17 cellular contexts compared by ENCODE assay signal in the genomic region with DNA sequence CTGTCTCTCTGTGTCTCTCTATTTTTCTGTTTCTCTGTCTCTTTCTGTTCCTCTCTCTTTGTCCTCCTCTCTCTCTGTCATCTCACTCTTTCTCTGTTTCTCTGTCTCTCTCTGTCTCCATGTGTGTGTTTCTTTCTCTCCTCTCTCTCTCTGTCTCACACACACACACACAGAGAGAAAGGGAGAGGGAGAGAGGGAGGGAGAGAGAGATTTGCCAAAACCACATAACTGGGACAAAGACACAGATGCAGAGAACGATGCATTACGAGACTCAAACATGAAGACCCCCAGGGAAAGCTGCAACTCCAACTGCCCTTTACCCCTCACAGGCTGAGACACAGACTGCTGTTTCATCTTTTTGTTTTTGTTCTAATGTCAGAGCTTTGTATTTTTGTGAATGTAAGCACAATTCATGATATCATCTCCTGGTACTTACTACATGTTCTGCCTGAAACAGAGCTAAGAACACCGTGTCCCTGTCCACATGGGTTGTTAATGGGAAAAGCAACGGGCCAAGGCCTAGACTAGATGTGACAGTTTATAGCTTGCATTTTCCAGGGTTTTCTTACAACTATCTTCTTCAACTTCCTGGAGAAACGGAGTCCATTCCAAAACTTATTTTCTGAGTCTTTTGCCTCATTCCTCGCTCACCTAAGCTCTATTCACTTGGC.
A peak's percentile ranks its signal among the peaks of the same experiment; 100 is the strongest.
DNase-seq lines count a peak whose midpoint lies in the region; ATAC-seq and TF ChIP-seq lines count a peak whose summit lies in the region.
"Had no signal": no experiment of that assay in that cellular context is flagged by ENCODE, and none has a peak within 500 bp of the region (broad histone marks: within the 10 kb centered on the region; RNA-seq: fewer than 3 reads in every experiment).

No MANE protein-coding gene starts in this region.

- H3K27me3 ChIP-seq in left ventricle myocardium inferior (ENCODE audit: low read depth): no peaks in the 10 kb centered on the region
- H3K27me3 ChIP-seq in psoas muscle (ENCODE audit: insufficient read depth in 3 of 3, low read length in 2 of 3): no peaks in the 10 kb centered on the region
- H3K27me3 ChIP-seq in transverse colon: no peaks in the 10 kb centered on the region
- H3K27me3 ChIP-seq: colonic mucosa, neutrophil had no signal

- peaks cover 14% of the 10 kb centered on the region for H3K4me1 ChIP-seq in left ventricle myocardium inferior
- H3K4me1 ChIP-seq in psoas muscle: no peaks in the 10 kb centered on the region
- peaks cover 0 to 11% (median 0%) of the 10 kb centered on the region in 4 donors for H3K4me1 ChIP-seq in transverse colon
- H3K4me1 ChIP-seq: colonic mucosa had no signal

- H3K4me3 Mint-ChIP-seq in brain: no peak overlapping the region
- H3K4me3 Mint-ChIP-seq: activated B cell treated with CpG ODN at 0.5 μM for 24 hours; activated T-helper 17 cell treated with anti-CD3 and anti-CD28 coated beads, Interleukin-2, amount 50 U/mL, for 72 hours; stimulated activated effector memory CD8-positive, alpha-beta T cell treated with anti-CD3 and anti-CD28 coated beads, Interleukin-12 subunit alpha, Interleukin-12 subunit beta, amount 100 ng/mL, for 72 hours had no signal

- peak; percentile 43 for TF ChIP-seq EP300 in transverse colon (IDR thresholded peaks at IDR 0.05; ENCODE audit: low read depth)

- ATAC-seq in psoas muscle: peak in 3 of 4 donors; percentile 62 to 88 (median 77)
- ATAC-seq in GM21619 (IDR thresholded peaks at IDR 0.05; ENCODE audit: unreplicated experiment): no peak
- ATAC-seq: activated T-helper 17 cell treated with anti-CD3 and anti-CD28 coated beads, Interleukin-2, amount 50 U/mL, for 72 hours; stimulated activated effector memory CD8-positive, alpha-beta T cell treated with anti-CD3 and anti-CD28 coated beads, Interleukin-12 subunit alpha, Interleukin-12 subunit beta, amount 100 ng/mL, for 72 hours had no signal

- no peak overlapping the region for H3K4me3 ChIP-seq in left ventricle myocardium inferior
- no peak overlapping the region for H3K4me3 ChIP-seq in psoas muscle
- no peak overlapping the region for H3K4me3 ChIP-seq in transverse colon
- H3K4me3 ChIP-seq: colonic mucosa had no signal

- H3K27me3 Mint-ChIP-seq in brain: peaks cover 2% of the 10 kb centered on the region

- H3K27ac ChIP-seq in left ventricle myocardium inferior (replicated peaks): peak overlapping the region; percentile 71
- H3K27ac ChIP-seq in psoas muscle: no peak overlapping the region
- peak overlapping the region in 3 of 4 donors; percentile 26 to 62 (median 49) for H3K27ac ChIP-seq in transverse colon
- H3K27ac ChIP-seq: colonic mucosa, KMS-11, neutrophil had no signal

- TF ChIP-seq POLR2A in transverse colon (IDR thresholded peaks at IDR 0.05): no peak

- no peaks in the 10 kb centered on the region for H3K36me3 Mint-ChIP-seq in brain
- H3K36me3 Mint-ChIP-seq: stimulated activated effector memory CD8-positive, alpha-beta T cell treated with anti-CD3 and anti-CD28 coated beads, Interleukin-12 subunit alpha, Interleukin-12 subunit beta, amount 100 ng/mL, for 72 hours had no signal

- peak overlapping the region in 3 of 5 experiments; percentile 25 to 39 (median 35) for H3K27ac Mint-ChIP-seq in brain
- H3K27ac Mint-ChIP-seq: activated B cell treated with CpG ODN at 0.5 μM for 24 hours; activated T-helper 17 cell treated with anti-CD3 and anti-CD28 coated beads, Interleukin-2, amount 50 U/mL, for 72 hours; stimulated activated effector memory CD8-positive, alpha-beta T cell treated with anti-CD3 and anti-CD28 coated beads, Interleukin-12 subunit alpha, Interleukin-12 subunit beta, amount 100 ng/mL, for 72 hours had no signal

- H3K36me3 ChIP-seq in left ventricle myocardium inferior (no peaks in the 10 kb centered on the region), psoas muscle (ENCODE audit: insufficient read depth in 1 of 2, low read depth in 1 of 2) (no peaks in the 10 kb centered on the region), transverse colon (no peaks in the 10 kb centered on the region)
- H3K36me3 ChIP-seq: colonic mucosa, neutrophil had no signal

- peaks cover 37% of the 10 kb centered on the region for H3K4me1 Mint-ChIP-seq in brain
- H3K4me1 Mint-ChIP-seq: activated T-helper 17 cell treated with anti-CD3 and anti-CD28 coated beads, Interleukin-2, amount 50 U/mL, for 72 hours had no signal

- peaks cover 0 to 6% (median 5%) of the 10 kb centered on the region in 5 experiments for H3K9me3 Mint-ChIP-seq in brain
- H3K9me3 Mint-ChIP-seq: activated B cell treated with CpG ODN at 0.5 μM for 24 hours; activated T-helper 17 cell treated with anti-CD3 and anti-CD28 coated beads, Interleukin-2, amount 50 U/mL, for 72 hours; stimulated activated effector memory CD8-positive, alpha-beta T cell treated with anti-CD3 and anti-CD28 coated beads, Interleukin-12 subunit alpha, Interleukin-12 subunit beta, amount 100 ng/mL, for 72 hours had no signal

- TF ChIP-seq CTCF in brain (conservative IDR thresholded peaks at IDR 0.05) (no peak), left ventricle myocardium inferior (IDR thresholded peaks at IDR 0.05; ENCODE audit: borderline replicate concordance) (no peak), psoas muscle (IDR thresholded peaks at IDR 0.05) (no peak), transverse colon (IDR thresholded peaks at IDR 0.05) (no peak), GM13976 (IDR thresholded peaks at IDR 0.05; ENCODE audit: borderline replicate concordance, control extremely low read depth, extremely low read depth, insufficient read depth, missing control alignments) (no peak)

- in situ Hi-C loops in transverse colon (cut with MboI; ENCODE audit: low pct_ligation_motif_present in 1 of 4, low pct_unique_long_range_greater_than_20kb in 1 of 4, low sequenced_read_pairs in 3 of 4): no loop called here
- in situ Hi-C loops in GM13976 (cut with MboI; ENCODE audit: low sequenced_read_pairs, unreplicated experiment): no loop called here
- in situ Hi-C loops in ACHN (cut with HindIII; ENCODE audit: low pct_ligation_motif_present, low pct_unique_long_range_greater_than_20kb, low sequenced_read_pairs): no loop called here

- intact Hi-C loops in left ventricle myocardium inferior (cut with micrococcal nuclease) (no loop called here), psoas muscle (cut with DNase I) (no loop called here), transverse colon (cut with DNase I; ENCODE audit: low total_unique reads) (loop anchor here (5.0 kb wide), 1 partner anchor 1197 kb away; no protein-coding TSS in a partner anchor)

- H3K9me3 ChIP-seq in left ventricle myocardium inferior (replicated peaks) (no peaks in the 10 kb centered on the region), psoas muscle (no peaks in the 10 kb centered on the region), transverse colon (no peaks in the 10 kb centered on the region)
- H3K9me3 ChIP-seq: colonic mucosa, neutrophil had no signal

- WGBS in psoas muscle, 3 donors: 48 to 56% (median 51%) methylated on average over 6 of the region's 6 CpGs
- WGBS in transverse colon (ENCODE audit: low coverage in 1 of 2), 2 donors: 73 to 74% methylated on average over 5 to 6 of the region's 6 CpGs

- DNase-seq in left ventricle myocardium inferior (no peak), psoas muscle (no peak), transverse colon (no peak), GM13976 (ENCODE audit: low spot score) (no peak), ACHN (no peak)
- DNase-seq: activated B cell treated with CpG ODN at 0.5 μM for 24 hours, colonic mucosa, COR-L47, H7, mesenchymal stem cell, NCI-H1092 treated with DMSO at 0.1 percent for 48 hours had no signal
